ENCODE assay signal across 1 cellular context in genomic region chr13:48950507-48950886, GRCh38.
TF ChIP-seq lines count a peak whose summit lies in the region.

No MANE protein-coding gene starts in this region.

TF ChIP-seq in HCT116, 20 proteins besides CTCF, POLR2A, EP300 and RAD21 (continued from another document):
- TF ChIP-seq ZBTB33 (IDR thresholded peaks at IDR 0.05; ENCODE audit: extremely low read depth, insufficient replicate concordance, low read length) = no peak
- TF ChIP-seq MAX (IDR thresholded peaks at IDR 0.05) = 0 out of 2 replicates have a peak, but pooled peaks have one; percentile 24
- no peak for TF ChIP-seq SRF (IDR thresholded peaks at IDR 0.05; ENCODE audit: low read depth)
- TF ChIP-seq EGR1 (IDR thresholded peaks at IDR 0.05; ENCODE audit: low read depth) = no peak
- peak; percentile 37; the same call in 1 of the 2 replicates for TF ChIP-seq FOSL1 (IDR thresholded peaks at IDR 0.05; ENCODE audit: low read depth)
- no peak for TF ChIP-seq POLR2AphosphoS5 (IDR thresholded peaks at IDR 0.05; ENCODE audit: low read depth, low read length)
- no peak for TF ChIP-seq ZNF274 (IDR thresholded peaks at IDR 0.05; ENCODE audit: low read depth, low read length)
- 0 out of 2 replicates have a peak, but pooled peaks have one; percentile 28 for TF ChIP-seq SP1 (IDR thresholded peaks at IDR 0.05; ENCODE audit: low read depth)
- peak; percentile 76 for TF ChIP-seq CEBPB (IDR thresholded peaks at IDR 0.05; ENCODE audit: low read depth)
- no peak for TF ChIP-seq EZH2phosphoT487 (IDR thresholded peaks at IDR 0.05; ENCODE audit: borderline replicate concordance)
- peak; percentile 52 for TF ChIP-seq JUND (IDR thresholded peaks at IDR 0.05)
- TF ChIP-seq SIN3A (IDR thresholded peaks at IDR 0.05; ENCODE audit: low read depth) = no peak
